Comparison of ENCODE assay signal across 26 cellular contexts in genomic region chr6:54301770-54302169, GRCh38. TPM values are rescaled to one million over a fixed set of nuclear protein-coding genes. Genes with fewer than 3 reads are reported as not detected.
"Had no signal": no experiment of that assay in that cellular context is flagged by ENCODE, and none has a peak within 500 bp of the region (broad histone marks: within the 10 kb centered on the region; RNA-seq: fewer than 3 reads in every experiment).

No MANE protein-coding gene starts in this region.

- H3K9ac ChIP-seq: KMS-11, SK-N-SH had no signal

- H3K9me3 ChIP-seq: MG63, SJSA1, SK-N-SH had no signal

- H3K27ac Mint-ChIP-seq: IgD-negative memory B cell had no signal

- H3K27me3 ChIP-seq: MG63, SJSA1 had no signal

- H3K9me3 Mint-ChIP-seq: IgD-negative memory B cell had no signal

- DNase-seq: Kasumi-1, MG63, NCI-H1092 treated with DMSO at 0.1 percent for 48 hours, NCI-H1436, NCI-H187, NCI-H2029, NCI-H2081 treated with DMSO at 0.1 percent for 48 hours, NCI-H2171, NCI-H226, NCI-H446, NCI-H510A, NCI-H524 treated with DMSO at 0.1 percent for 48 hours, NCI-H69, NCI-H774, Right ventricle myocardium superior, RPMI8226, SIG-M5, SK-N-SH, T-helper 1 cell had no signal

- H3K4me1 ChIP-seq: SJSA1 had no signal

- H3K36me3 Mint-ChIP-seq: IgD-negative memory B cell had no signal

- H3K4me3 Mint-ChIP-seq: IgD-negative memory B cell had no signal

- H3K4me3 ChIP-seq: K562, MG63, SJSA1 had no signal

- H3K4me1 Mint-ChIP-seq: IgD-negative memory B cell had no signal

- H3K4me2 ChIP-seq: KMS-11, SK-N-SH had no signal

- H3K27ac ChIP-seq: HL-60, KMS-11, SJSA1 had no signal

- FAIRE-seq: HTR-8/SVneo, K562, RCC 7860 had no signal

- H3K27me3 Mint-ChIP-seq: IgD-negative memory B cell had no signal

- H3K36me3 ChIP-seq: MG63, SJSA1 had no signal

RNA-seq across cellular contexts. Expression of gene TINAG, which starts 6.5 kb away (rescaled TPM):
- total RNA-seq: K562, SJSA1 had no signal
- polyA plus RNA-seq: IgD-negative memory B cell, K562 had no signal
